31 cellular contexts compared by ENCODE assay signal in the genomic region with DNA sequence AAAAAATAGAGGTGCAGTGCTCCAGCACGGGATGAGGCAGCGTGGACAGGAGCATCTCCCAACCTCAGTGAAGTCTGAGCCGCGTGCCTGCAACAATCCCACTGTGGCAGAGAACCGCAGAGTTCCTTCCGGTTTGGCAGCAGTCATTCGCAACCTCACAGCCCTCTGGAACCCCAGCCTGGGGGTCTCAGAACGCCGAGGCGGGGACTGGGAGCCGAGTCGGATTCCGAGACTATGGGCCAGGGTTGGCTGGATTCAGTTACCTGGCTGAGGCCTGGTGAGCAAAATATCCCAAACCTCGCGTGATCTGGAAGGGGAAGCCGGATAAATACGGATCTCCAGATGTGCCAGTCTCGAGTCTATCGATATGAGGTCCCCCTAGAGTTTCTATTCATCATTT. TPM values are rescaled to one million over a fixed set of nuclear protein-coding genes. Genes with fewer than 3 reads are reported as not detected.
DNase-seq lines count a peak whose midpoint lies in the region; ATAC-seq and TF ChIP-seq lines count a peak whose summit lies in the region.
"Had no signal": no experiment of that assay in that cellular context is flagged by ENCODE, and none has a peak within 500 bp of the region (broad histone marks: within the 10 kb centered on the region; RNA-seq: fewer than 3 reads in every experiment).

No MANE protein-coding gene starts in this region.

- peaks cover 93% of the 10 kb centered on the region for H3K27me3 Mint-ChIP-seq in activated CD4-positive, alpha-beta T cell treated with anti-CD3 and anti-CD28 coated beads, Interleukin-2, amount 10 ng/mL, durations not matched to agents 7 days and 5 days
- H3K27me3 Mint-ChIP-seq in activated CD4-positive, alpha-beta T cell treated with anti-CD3 and anti-CD28 coated beads for 36 hours = peaks cover 88% of the 10 kb centered on the region
- H3K27me3 Mint-ChIP-seq in activated T-helper 1 cell treated with anti-CD3 and anti-CD28 coated beads, Interleukin-12 subunit alpha, Interleukin-12 subunit beta, Interleukin-2, Interleukin-4 antibody, amounts not matched to agents 30 ng/mL and 10 ng/mL and 1 ng/mL, durations not matched to agents 14 hours and 24 hours and 36 hours (ENCODE audit: insufficient read depth) = peaks cover 87% of the 10 kb centered on the region
- peaks cover 47% of the 10 kb centered on the region for H3K27me3 Mint-ChIP-seq in memory B cell

- POLR2A ChIA-PET in activated CD4-positive, alpha-beta T cell treated with anti-CD3 and anti-CD28 coated beads, Interleukin-2, amount 10 ng/mL, durations not matched to agents 7 days and 5 days (lab: Charles Lee) = no interaction called here
- POLR2A ChIA-PET in activated CD4-positive, alpha-beta T cell treated with anti-CD3 and anti-CD28 coated beads for 36 hours (lab: Charles Lee) = no interaction called here

- H3K36me3 Mint-ChIP-seq in activated CD4-positive, alpha-beta T cell treated with anti-CD3 and anti-CD28 coated beads, Interleukin-2, amount 10 ng/mL, durations not matched to agents 7 days and 5 days (ENCODE audit: low read depth) = peaks cover 29% of the 10 kb centered on the region
- peaks cover 10% of the 10 kb centered on the region for H3K36me3 Mint-ChIP-seq in activated CD4-positive, alpha-beta T cell treated with anti-CD3 and anti-CD28 coated beads for 36 hours (ENCODE audit: low read depth)
- peaks cover 13% of the 10 kb centered on the region for H3K36me3 Mint-ChIP-seq in activated T-helper 1 cell treated with anti-CD3 and anti-CD28 coated beads, Interleukin-12 subunit alpha, Interleukin-12 subunit beta, Interleukin-2, Interleukin-4 antibody, amounts not matched to agents 30 ng/mL and 10 ng/mL and 1 ng/mL, durations not matched to agents 14 hours and 24 hours and 36 hours (ENCODE audit: low read depth)
- peaks cover 10% of the 10 kb centered on the region for H3K36me3 Mint-ChIP-seq in memory B cell

- H3K4me3 ChIP-seq in DND-41 (ENCODE audit: low read depth in 1 of 2, low read length in 2 of 2) = no peak overlapping the region
- H3K4me3 ChIP-seq: A549, breast epithelium, skin epidermis had no signal

- no peak overlapping the region for H2AFZ ChIP-seq in DND-41 (ENCODE audit: low read depth, low read length)

- H3K27ac ChIP-seq in DND-41 (ENCODE audit: low read length) = no peak overlapping the region
- H3K27ac ChIP-seq: A549, breast epithelium, KMS-11, skin epidermis had no signal

- no peak overlapping the region for H3K4me3 Mint-ChIP-seq in activated CD4-positive, alpha-beta T cell treated with anti-CD3 and anti-CD28 coated beads, Interleukin-2, amount 10 ng/mL, durations not matched to agents 7 days and 5 days
- no peak overlapping the region for H3K4me3 Mint-ChIP-seq in activated CD4-positive, alpha-beta T cell treated with anti-CD3 and anti-CD28 coated beads for 36 hours
- no peak overlapping the region for H3K4me3 Mint-ChIP-seq in activated T-helper 1 cell treated with anti-CD3 and anti-CD28 coated beads, Interleukin-12 subunit alpha, Interleukin-12 subunit beta, Interleukin-2, Interleukin-4 antibody, amounts not matched to agents 30 ng/mL and 10 ng/mL and 1 ng/mL, durations not matched to agents 14 hours and 24 hours and 36 hours
- H3K4me3 Mint-ChIP-seq in memory B cell = no peak overlapping the region

- peak; percentile 7 for DNase-seq in activated CD4-positive, alpha-beta T cell treated with anti-CD3 and anti-CD28 coated beads, Interleukin-2, amount 10 ng/mL, durations not matched to agents 7 days and 5 days
- no peak for DNase-seq in activated CD4-positive, alpha-beta T cell treated with anti-CD3 and anti-CD28 coated beads for 36 hours
- DNase-seq in DND-41 = no peak
- DNase-seq in activated T-helper 1 cell treated with anti-CD3 and anti-CD28 coated beads, Interleukin-12 subunit alpha, Interleukin-12 subunit beta, Interleukin-2, Interleukin-4 antibody, amounts not matched to agents 30 ng/mL and 10 ng/mL and 1 ng/mL, durations not matched to agents 14 hours and 24 hours and 36 hours (ENCODE audit: low spot score) = no peak
- peak in 1 of 2 donors; percentile 16 for DNase-seq in memory B cell (ENCODE audit: low spot score in 2 of 2)
- no peak for DNase-seq in erythroblast (lab: John Stamatoyannopoulos, UW)
- DNase-seq: activated CD4-positive, CD25-positive, alpha-beta regulatory T cell treated with anti-CD3 and anti-CD28 coated beads, Interleukin-2, amount 50 U/mL, for 72 hours; activated naive CD4-positive, alpha-beta T cell treated with Interleukin-2 at 50 U/mL for 16 hours; activated T-cell treated with anti-CD3 and anti-CD28 coated beads, Interleukin-2, amount 50 U/mL, for 1 hour; AML-193; amygdala; effector CD4-positive, alpha-beta T cell; GDM1; head of caudate nucleus; left colon; MM.1S; NCI-H2081; NCI-H226; NCI-H69; nucleus accumbens; SHP77 treated with DMSO at 0.1 percent for 48 hours; stimulated activated CD8-positive, alpha-beta memory T cell treated with anti-CD3 and anti-CD28 coated beads, Interleukin-4, amount 100 ng/mL, for 48 hours had no signal

- peaks cover 12% of the 10 kb centered on the region for H3K9me3 Mint-ChIP-seq in activated CD4-positive, alpha-beta T cell treated with anti-CD3 and anti-CD28 coated beads, Interleukin-2, amount 10 ng/mL, durations not matched to agents 7 days and 5 days
- H3K9me3 Mint-ChIP-seq in activated CD4-positive, alpha-beta T cell treated with anti-CD3 and anti-CD28 coated beads for 36 hours (ENCODE audit: low read depth) = peaks cover 23% of the 10 kb centered on the region
- peaks cover 12% of the 10 kb centered on the region for H3K9me3 Mint-ChIP-seq in activated T-helper 1 cell treated with anti-CD3 and anti-CD28 coated beads, Interleukin-12 subunit alpha, Interleukin-12 subunit beta, Interleukin-2, Interleukin-4 antibody, amounts not matched to agents 30 ng/mL and 10 ng/mL and 1 ng/mL, durations not matched to agents 14 hours and 24 hours and 36 hours
- H3K9me3 Mint-ChIP-seq in memory B cell = peaks cover 7% of the 10 kb centered on the region

- no peak overlapping the region for H3K9ac ChIP-seq in DND-41 (ENCODE audit: low read depth, low read length)
- H3K9ac ChIP-seq: KMS-11 had no signal

- TF ChIP-seq POLR2A in erythroblast (IDR thresholded peaks at IDR 0.05; ENCODE audit: low read length) = no peak

- H3K79me2 ChIP-seq in DND-41 (ENCODE audit: insufficient read depth, low read length) = peaks cover 30% of the 10 kb centered on the region

- no peaks in the 10 kb centered on the region for H3K27me3 ChIP-seq in DND-41 (ENCODE audit: insufficient read depth, low read length, poor library complexity)

- intact Hi-C loops in activated CD4-positive, alpha-beta T cell treated with anti-CD3 and anti-CD28 coated beads for 36 hours (cut with DNase I, micrococcal nuclease) = loop anchor here (2.0 to 5.0 kb wide), 2 partner anchors 14 to 1855 kb away; no protein-coding TSS in a partner anchor
- intact Hi-C loops in activated T-helper 1 cell treated with anti-CD3 and anti-CD28 coated beads, Interleukin-12 subunit alpha, Interleukin-12 subunit beta, Interleukin-2, Interleukin-4 antibody, amounts not matched to agents 30 ng/mL and 10 ng/mL and 1 ng/mL, durations not matched to agents 14 hours and 24 hours and 36 hours (cut with micrococcal nuclease) = loop anchor here (1.0 to 5.0 kb wide), 4 partner anchors 8 to 1855 kb away; partner anchors contain the start of gene DMRTA1

- H3K9me3 ChIP-seq in DND-41 (ENCODE audit: insufficient read depth, low read length, severe bottlenecking) = no peaks in the 10 kb centered on the region
- H3K9me3 ChIP-seq: A549 had no signal

- CTCF ChIA-PET in activated CD4-positive, alpha-beta T cell treated with anti-CD3 and anti-CD28 coated beads, Interleukin-2, amount 10 ng/mL, durations not matched to agents 7 days and 5 days (lab: Charles Lee) = no interaction called here
- CTCF ChIA-PET in activated CD4-positive, alpha-beta T cell treated with anti-CD3 and anti-CD28 coated beads for 36 hours (lab: Charles Lee) = interaction anchor here (1.8 to 3.3 kb wide), 2 partner anchors 13 to 41 kb away, joined by 4 to 27 read pairs; partner anchors contain the start of gene CDKN2B

- H3K4me2 ChIP-seq in DND-41 (ENCODE audit: insufficient read depth, low read length) = no peak overlapping the region
- H3K4me2 ChIP-seq: A549, KMS-11 had no signal

- TF ChIP-seq CTCF in DND-41 (IDR thresholded peaks at IDR 0.05; ENCODE audit: borderline replicate concordance, extremely low read depth, low read length, poor library complexity, severe bottlenecking) = no peak

- H3K4me1 Mint-ChIP-seq in activated CD4-positive, alpha-beta T cell treated with anti-CD3 and anti-CD28 coated beads, Interleukin-2, amount 10 ng/mL, durations not matched to agents 7 days and 5 days = peaks cover 38% of the 10 kb centered on the region
- H3K4me1 Mint-ChIP-seq in activated CD4-positive, alpha-beta T cell treated with anti-CD3 and anti-CD28 coated beads for 36 hours = peaks cover 26% of the 10 kb centered on the region
- H3K4me1 Mint-ChIP-seq in activated T-helper 1 cell treated with anti-CD3 and anti-CD28 coated beads, Interleukin-12 subunit alpha, Interleukin-12 subunit beta, Interleukin-2, Interleukin-4 antibody, amounts not matched to agents 30 ng/mL and 10 ng/mL and 1 ng/mL, durations not matched to agents 14 hours and 24 hours and 36 hours (ENCODE audit: low read depth) = peaks cover 51% of the 10 kb centered on the region
- peaks cover 13% of the 10 kb centered on the region for H3K4me1 Mint-ChIP-seq in memory B cell

- peaks cover 62% of the 10 kb centered on the region for H3K36me3 ChIP-seq in DND-41 (ENCODE audit: insufficient read depth, low read length)
- H3K36me3 ChIP-seq: breast epithelium had no signal

- peaks cover 18% of the 10 kb centered on the region for H4K20me1 ChIP-seq in DND-41 (ENCODE audit: insufficient read depth, low read length)

- no peak for ATAC-seq in activated CD4-positive, alpha-beta T cell treated with anti-CD3 and anti-CD28 coated beads for 36 hours
- ATAC-seq in DND-41 (ENCODE audit: insufficient read depth, low read depth) = peak; percentile 6; the same call in 1 of the 3 replicates
- ATAC-seq in memory B cell (ENCODE audit: low read depth) = no peak
- no peak for ATAC-seq in GM21390 (IDR thresholded peaks at IDR 0.05; ENCODE audit: unreplicated experiment)
- ATAC-seq in HG02588 (IDR thresholded peaks at IDR 0.05; ENCODE audit: unreplicated experiment) = no peak
- ATAC-seq: A549, HCT116, left colon, Panc1 had no signal

- peaks cover 5% of the 10 kb centered on the region for H3K4me1 ChIP-seq in DND-41 (ENCODE audit: insufficient read depth, low read length)
- H3K4me1 ChIP-seq: A549, breast epithelium had no signal

- H3K27ac Mint-ChIP-seq in activated CD4-positive, alpha-beta T cell treated with anti-CD3 and anti-CD28 coated beads, Interleukin-2, amount 10 ng/mL, durations not matched to agents 7 days and 5 days = peak overlapping the region; percentile 20
- H3K27ac Mint-ChIP-seq in activated CD4-positive, alpha-beta T cell treated with anti-CD3 and anti-CD28 coated beads for 36 hours = no peak overlapping the region
- H3K27ac Mint-ChIP-seq in activated T-helper 1 cell treated with anti-CD3 and anti-CD28 coated beads, Interleukin-12 subunit alpha, Interleukin-12 subunit beta, Interleukin-2, Interleukin-4 antibody, amounts not matched to agents 30 ng/mL and 10 ng/mL and 1 ng/mL, durations not matched to agents 14 hours and 24 hours and 36 hours = peak overlapping the region; percentile 88
- H3K27ac Mint-ChIP-seq in memory B cell = peak overlapping the region; percentile 55
- H3K27ac Mint-ChIP-seq: type B pancreatic cell had no signal

RNA-seq across cellular contexts. Expression of gene CDKN2A, which starts 27.0 kb away (rescaled TPM):
- total RNA-seq in activated CD4-positive, alpha-beta T cell treated with anti-CD3 and anti-CD28 coated beads, Interleukin-2, amount 10 ng/mL, durations not matched to agents 7 days and 5 days = 10 to 100 TPM; 15.9 to 16.6 TPM
- total RNA-seq in activated CD4-positive, alpha-beta T cell treated with anti-CD3 and anti-CD28 coated beads for 36 hours = 1 to 10 TPM in 1 of 2 experiments, under 1 TPM in 1; 0.86 to 1.6 TPM
- total RNA-seq in activated T-helper 1 cell treated with anti-CD3 and anti-CD28 coated beads, Interleukin-12 subunit alpha, Interleukin-12 subunit beta, Interleukin-2, Interleukin-4 antibody, amounts not matched to agents 30 ng/mL and 10 ng/mL and 1 ng/mL, durations not matched to agents 14 hours and 24 hours and 36 hours = 5.0 and 5.4 TPM in 2 replicates

RNA-seq across cellular contexts. Expression of gene CDKN2B-AS1, which starts 27.4 kb away (rescaled TPM):
- 1 to 10 TPM; 4.4 to 5.6 TPM for total RNA-seq in activated CD4-positive, alpha-beta T cell treated with anti-CD3 and anti-CD28 coated beads, Interleukin-2, amount 10 ng/mL, durations not matched to agents 7 days and 5 days
- under 1 TPM; 0.21 to 0.23 TPM for total RNA-seq in activated CD4-positive, alpha-beta T cell treated with anti-CD3 and anti-CD28 coated beads for 36 hours
- 1.2 and 1.4 TPM in 2 replicates for total RNA-seq in activated T-helper 1 cell treated with anti-CD3 and anti-CD28 coated beads, Interleukin-12 subunit alpha, Interleukin-12 subunit beta, Interleukin-2, Interleukin-4 antibody, amounts not matched to agents 30 ng/mL and 10 ng/mL and 1 ng/mL, durations not matched to agents 14 hours and 24 hours and 36 hours

RNA-seq across cellular contexts. Expression of gene CDKN2B, which starts 41.9 kb away (rescaled TPM):
- under 1 TPM; 0.65 to 0.87 TPM for total RNA-seq in activated CD4-positive, alpha-beta T cell treated with anti-CD3 and anti-CD28 coated beads, Interleukin-2, amount 10 ng/mL, durations not matched to agents 7 days and 5 days
- not detected for total RNA-seq in activated CD4-positive, alpha-beta T cell treated with anti-CD3 and anti-CD28 coated beads for 36 hours
- total RNA-seq in activated T-helper 1 cell treated with anti-CD3 and anti-CD28 coated beads, Interleukin-12 subunit alpha, Interleukin-12 subunit beta, Interleukin-2, Interleukin-4 antibody, amounts not matched to agents 30 ng/mL and 10 ng/mL and 1 ng/mL, durations not matched to agents 14 hours and 24 hours and 36 hours = 0.73 and 0.76 TPM in 2 replicates
